In the genomic region with DNA sequence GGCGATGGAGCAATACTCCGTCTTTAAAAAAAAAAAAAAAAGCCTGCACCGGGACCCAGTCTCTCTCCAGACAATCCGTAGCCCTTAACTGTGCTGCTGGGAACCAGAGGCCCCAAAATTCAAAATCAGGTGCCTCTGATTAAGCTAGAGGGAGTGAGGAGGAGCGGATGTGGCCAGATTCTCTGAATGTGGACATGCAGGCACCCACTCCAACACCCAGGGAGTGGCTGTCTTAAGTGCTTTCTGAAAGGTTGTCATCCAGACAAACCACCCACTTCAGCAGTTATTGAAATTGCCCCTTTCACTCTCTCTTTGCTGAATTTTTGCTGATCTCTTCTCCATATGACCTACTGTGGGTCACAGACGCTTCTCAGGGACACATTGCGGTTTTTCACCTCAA, we compare ENCODE assay signal across 30 cellular contexts. TPM values are rescaled to one million over a fixed set of nuclear protein-coding genes. Genes with fewer than 3 reads are reported as not detected.
"Had no signal": no experiment of that assay in that cellular context is flagged by ENCODE, and none has a peak within 500 bp of the region (broad histone marks: within the 10 kb centered on the region; RNA-seq: fewer than 3 reads in every experiment).

No MANE protein-coding gene starts in this region.

- H3K9me3 ChIP-seq: esophagus squamous epithelium, heart right ventricle, prostate gland, sigmoid colon, thoracic aorta, tibial nerve, upper lobe of left lung, uterus had no signal

- ATAC-seq: heart right ventricle; left colon; naive thymus-derived CD4-positive, alpha-beta T cell; right cardiac atrium; stimulated activated memory B cell treated with anti-CD40 and anti-IgM and Interleukin-4, amounts not matched to agents 10 μg/mL and 1 μg/mL and 100 μg/mL, for 72 hours; stimulated activated naive CD8-positive, alpha-beta T cell treated with anti-CD3 and anti-CD28 coated beads, Interleukin-15, Interleukin-2, amounts not matched to agents 100 U/mL and 50 U/mL, for 24 hours had no signal

- H3K4me3 ChIP-seq: coronary artery, esophagus squamous epithelium, heart right ventricle, lung, neural progenitor cell, prostate gland, sigmoid colon, thoracic aorta, tibial nerve, upper lobe of left lung, uterus had no signal

- H3K9me3 Mint-ChIP-seq: immature natural killer cell, nephron, neural progenitor cell had no signal

- H3K27ac ChIP-seq: coronary artery, esophagus squamous epithelium, neural progenitor cell, prostate gland, sigmoid colon, thoracic aorta, tibial nerve, uterus had no signal

- H3K36me3 Mint-ChIP-seq: stimulated activated memory B cell treated with anti-CD40 and anti-IgM and Interleukin-4, amounts not matched to agents 10 μg/mL and 1 μg/mL and 100 μg/mL, for 72 hours had no signal

- H3K27ac Mint-ChIP-seq: immature natural killer cell; memory B cell; naive thymus-derived CD4-positive, alpha-beta T cell; neural progenitor cell; stimulated activated memory B cell treated with anti-CD40 and anti-IgM and Interleukin-4, amounts not matched to agents 10 μg/mL and 1 μg/mL and 100 μg/mL, for 72 hours had no signal

- H3K4me1 ChIP-seq: neural progenitor cell, prostate gland, uterus had no signal

- H3K4me3 Mint-ChIP-seq: immature natural killer cell; memory B cell; naive thymus-derived CD4-positive, alpha-beta T cell; nephron; neural progenitor cell; stimulated activated memory B cell treated with anti-CD40 and anti-IgM and Interleukin-4, amounts not matched to agents 10 μg/mL and 1 μg/mL and 100 μg/mL, for 72 hours had no signal

- H3K27me3 ChIP-seq: esophagus squamous epithelium, heart right ventricle, neural progenitor cell, sigmoid colon, tibial nerve, upper lobe of left lung, uterus had no signal

- H3K4me1 Mint-ChIP-seq: immature natural killer cell; memory B cell; naive thymus-derived CD4-positive, alpha-beta T cell; stimulated activated memory B cell treated with anti-CD40 and anti-IgM and Interleukin-4, amounts not matched to agents 10 μg/mL and 1 μg/mL and 100 μg/mL, for 72 hours had no signal

- H3K36me3 ChIP-seq: esophagus squamous epithelium, neural progenitor cell, prostate gland, sigmoid colon, uterus had no signal

- DNase-seq: dermis blood vessel endothelial cell; effector memory CD4-positive, alpha-beta T cell; erythroblast; esophagus squamous epithelium; foreskin melanocyte; glutamatergic neuron; heart right ventricle; hippocampal formation; immature natural killer cell; islet precursor cell; kidney glomerular epithelial cell; left colon; midbrain; naive thymus-derived CD4-positive, alpha-beta T cell; sigmoid colon; stimulated activated CD4-positive, alpha-beta T cell treated with anti-CD3 and anti-CD28 coated beads, Interleukin-4, amount 100 ng/mL, for 4 hours; stimulated activated naive CD8-positive, alpha-beta T cell treated with anti-CD3 and anti-CD28 coated beads, Interleukin-15, Interleukin-2, amounts not matched to agents 100 U/mL and 50 U/mL, for 24 hours; substantia nigra; uterus had no signal

RNA-seq across cellular contexts. Expression of a gene that starts 14.2 kb away (rescaled TPM):
- polyA plus RNA-seq: naive thymus-derived CD4-positive, alpha-beta T cell had no signal
